In the genomic region with DNA sequence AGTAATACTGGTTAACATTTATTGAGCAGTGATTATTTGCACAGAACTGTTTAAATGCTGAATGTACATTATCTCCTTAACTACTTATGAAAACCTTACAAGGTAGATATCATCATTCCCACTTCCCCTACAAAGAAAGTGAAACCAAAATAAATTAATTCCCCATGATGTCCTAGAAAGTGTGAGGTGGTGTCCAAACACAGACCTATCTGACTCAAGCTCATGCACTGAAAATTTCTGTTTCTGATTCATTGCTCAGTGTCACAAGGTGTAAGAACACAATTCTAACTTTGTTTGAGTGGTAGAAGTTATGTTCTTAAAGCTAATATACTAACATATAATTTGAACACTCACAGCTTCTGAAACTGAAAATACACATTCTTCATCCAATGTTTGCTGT, we compare ENCODE assay signal across 14 cellular contexts.
DNase-seq lines count a peak whose midpoint lies in the region; ATAC-seq and TF ChIP-seq lines count a peak whose summit lies in the region.
"Had no signal": no experiment of that assay in that cellular context is flagged by ENCODE, and none has a peak within 500 bp of the region (broad histone marks: within the 10 kb centered on the region; RNA-seq: fewer than 3 reads in every experiment).

No MANE protein-coding gene starts in this region.

- H3K4me1 Mint-ChIP-seq in activated naive CD8-positive, alpha-beta T cell (ENCODE audit: low read depth), result peaks cover 54% of the 10 kb centered on the region

- in situ Hi-C loops in gastrocnemius medialis (cut with MboI; ENCODE audit: low sequenced_read_pairs in 4 of 4), result no loop called here

- no peak overlapping the region; the same call in 1 of the 2 replicates for H3K4me3 ChIP-seq in GM12864 (ENCODE audit: low read depth, low read length)
- H3K4me3 ChIP-seq in gastrocnemius medialis, result no peak overlapping the region
- H3K4me3 ChIP-seq: lung, testis had no signal

- no peaks in the 10 kb centered on the region for H3K9me3 ChIP-seq in gastrocnemius medialis
- H3K9me3 ChIP-seq: testis had no signal

- H3K36me3 ChIP-seq in gastrocnemius medialis, result no peaks in the 10 kb centered on the region

- no peaks in the 10 kb centered on the region for H3K27me3 Mint-ChIP-seq in activated naive CD8-positive, alpha-beta T cell

- no peaks in the 10 kb centered on the region for H3K27me3 ChIP-seq in gastrocnemius medialis
- H3K27me3 ChIP-seq: testis had no signal

- intact Hi-C loops in gastrocnemius medialis (cut with DNase I; ENCODE audit: low total_unique reads), result no loop called here

- peaks cover 5% of the 10 kb centered on the region for H3K36me3 Mint-ChIP-seq in activated naive CD8-positive, alpha-beta T cell

- DNase-seq in GM12864 (ENCODE audit: low read depth), result peak; percentile 45
- DNase-seq in gastrocnemius medialis, result no peak
- no peak for DNase-seq in KG1 (lab: John Stamatoyannopoulos, UW)
- DNase-seq in activated CD4-positive, alpha-beta T cell treated with anti-CD3 and anti-CD28 coated beads, Interleukin-2, amount 50 U/mL, for 48 hours, result no peak
- DNase-seq: activated naive CD4-positive, alpha-beta T cell; Calu3; NCI-H1417 treated with DMSO at 0.1 percent for 48 hours; small intestine; testis had no signal

- ATAC-seq in GM19351 (IDR thresholded peaks at IDR 0.05; ENCODE audit: unreplicated experiment), result peak; percentile 46
- ATAC-seq in HG03064 (IDR thresholded peaks at IDR 0.05; ENCODE audit: low read depth, unreplicated experiment), result peak; percentile 49
- no peak for ATAC-seq in gastrocnemius medialis
- ATAC-seq in esophagus mucosa, result no peak

- H3K4me1 ChIP-seq in gastrocnemius medialis, result no peaks in the 10 kb centered on the region
- H3K4me1 ChIP-seq: testis had no signal

- H3K9me3 Mint-ChIP-seq in activated naive CD8-positive, alpha-beta T cell (ENCODE audit: low read depth), result peaks cover 3% of the 10 kb centered on the region

- no peak for TF ChIP-seq CTCF in GM12864 (IDR thresholded peaks at IDR 0.05; ENCODE audit: low read depth, low read length, missing control alignments)
- no peak for TF ChIP-seq CTCF in gastrocnemius medialis (IDR thresholded peaks at IDR 0.05 in 4 of 5, conservative IDR thresholded peaks at IDR 0.05 in 1 of 5)

- H3K4me3 Mint-ChIP-seq in activated naive CD8-positive, alpha-beta T cell, result peak overlapping the region; percentile 70

- no peak for TF ChIP-seq POLR2A in gastrocnemius medialis (IDR thresholded peaks at IDR 0.05)

- peak overlapping the region; percentile 93 for H3K27ac Mint-ChIP-seq in activated naive CD8-positive, alpha-beta T cell

- H3K27ac ChIP-seq in gastrocnemius medialis, result no peak overlapping the region
- H3K27ac ChIP-seq: testis had no signal

Comparison
In these comparisons a context has a peak if more than half of its experiments do, and no peak if none do; other contexts are left out.
1. ATAC-seq: peak in GM19351 (single experiment) and HG03064 (single experiment); none in gastrocnemius medialis (0 of 2) and esophagus mucosa (single experiment).